In genomic region chr2:26122633-26123032, GRCh38 we compare ENCODE assay signal across 22 cellular contexts. TPM values are rescaled to one million over a fixed set of nuclear protein-coding genes. Genes with fewer than 3 reads are reported as not detected.
A peak's percentile ranks its signal among the peaks of the same experiment; 100 is the strongest.
DNase-seq lines count a peak whose midpoint lies in the region; ATAC-seq and TF ChIP-seq lines count a peak whose summit lies in the region.
"Had no signal": no experiment of that assay in that cellular context is flagged by ENCODE, and none has a peak within 500 bp of the region (broad histone marks: within the 10 kb centered on the region; RNA-seq: fewer than 3 reads in every experiment).

No MANE protein-coding gene starts in this region.

- peaks cover 25% of the 10 kb centered on the region for H3K4me1 Mint-ChIP-seq in activated T-cell treated with anti-CD3 and anti-CD28 coated beads, Interleukin-2, amount 50 U/mL, for 24 hours (ENCODE audit: low read depth)
- peaks cover 11% of the 10 kb centered on the region for H3K4me1 Mint-ChIP-seq in activated T-cell treated with anti-CD3 and anti-CD28 coated beads, Interleukin-2, amount 50 U/mL, for 4 hours (ENCODE audit: low read depth)
- H3K4me1 Mint-ChIP-seq in brain (peaks cover 13% of the 10 kb centered on the region), immature natural killer cell (peaks cover 45 to 76% of the 10 kb centered on the region in 2 donors)
- H3K4me1 Mint-ChIP-seq: activated CD4-positive, alpha-beta T cell treated with anti-CD3 and anti-CD28 coated beads for 36 hours had no signal

- H3K4me3 Mint-ChIP-seq in activated T-cell treated with anti-CD3 and anti-CD28 coated beads, Interleukin-2, amount 50 U/mL, for 24 hours: no peak overlapping the region
- no peak overlapping the region for H3K4me3 Mint-ChIP-seq in activated T-cell treated with anti-CD3 and anti-CD28 coated beads, Interleukin-2, amount 50 U/mL, for 4 hours
- H3K4me3 Mint-ChIP-seq in brain: no peak overlapping the region
- peak overlapping the region; percentile 37 to 71 (median 59) for H3K4me3 Mint-ChIP-seq in immature natural killer cell
- H3K4me3 Mint-ChIP-seq: activated CD4-positive, alpha-beta T cell treated with anti-CD3 and anti-CD28 coated beads for 36 hours; activated CD8-positive, alpha-beta memory T cell treated with anti-CD3 and anti-CD28 coated beads, Interleukin-2, amount 10 ng/mL, durations not matched to agents 7 days and 5 days; dendritic cell treated with granulocyte-macrophage colony-stimulating factor and Interleukin-4, amounts not matched to agents 40 ng/mL and 50 ng/mL, for 4 days; naive thymus-derived CD4-positive, alpha-beta T cell had no signal

- intact Hi-C loops in ascending aorta (cut with DNase I): no loop called here

- H3K4me1 ChIP-seq in skeletal muscle tissue (ENCODE audit: control insufficient read depth in 3 of 3, insufficient read depth in 3 of 3, low read length in 3 of 3) (peaks cover 43 to 52% (median 51%) of the 10 kb centered on the region in 3 donors), ascending aorta (peaks cover 0 to 5% of the 10 kb centered on the region in 2 donors)

- no peaks in the 10 kb centered on the region for H3K27me3 Mint-ChIP-seq in activated T-cell treated with anti-CD3 and anti-CD28 coated beads, Interleukin-2, amount 50 U/mL, for 24 hours
- no peaks in the 10 kb centered on the region for H3K27me3 Mint-ChIP-seq in activated T-cell treated with anti-CD3 and anti-CD28 coated beads, Interleukin-2, amount 50 U/mL, for 4 hours (ENCODE audit: low read depth)
- H3K27me3 Mint-ChIP-seq in brain (no peaks in the 10 kb centered on the region), immature natural killer cell (ENCODE audit: low read depth in 3 of 3) (peaks cover 0 to 2% (median 1%) of the 10 kb centered on the region in 3 donors)
- H3K27me3 Mint-ChIP-seq: activated CD4-positive, alpha-beta T cell treated with anti-CD3 and anti-CD28 coated beads for 36 hours; activated CD8-positive, alpha-beta memory T cell treated with anti-CD3 and anti-CD28 coated beads, Interleukin-2, amount 10 ng/mL, durations not matched to agents 7 days and 5 days; dendritic cell treated with granulocyte-macrophage colony-stimulating factor and Interleukin-4, amounts not matched to agents 40 ng/mL and 50 ng/mL, for 4 days; naive thymus-derived CD4-positive, alpha-beta T cell had no signal

- no peak for TF ChIP-seq CTCF in brain (conservative IDR thresholded peaks at IDR 0.05)
- TF ChIP-seq CTCF in ascending aorta (IDR thresholded peaks at IDR 0.05): no peak

- DNase-seq in activated T-cell treated with anti-CD3 and anti-CD28 coated beads, Interleukin-2, amount 50 U/mL, for 24 hours: no peak
- no peak for DNase-seq in activated T-cell treated with anti-CD3 and anti-CD28 coated beads, Interleukin-2, amount 50 U/mL, for 4 hours
- DNase-seq in immature natural killer cell (no peak), NCI-H524 (lab: John Stamatoyannopoulos, UW) (no peak), ascending aorta (ENCODE audit: low spot score in 2 of 2) (no peak)
- DNase-seq: 8988T; activated CD4-positive, alpha-beta T cell treated with anti-CD3 and anti-CD28 coated beads for 36 hours; activated CD8-positive, alpha-beta memory T cell treated with anti-CD3 and anti-CD28 coated beads, Interleukin-2, amount 10 ng/mL, durations not matched to agents 7 days and 5 days; activated effector memory CD4-positive, alpha-beta T cell treated with Interleukin-2 at 50 U/mL for 16 hours; adrenal gland; Calu3; mesenchymal stem cell; naive thymus-derived CD4-positive, alpha-beta T cell; NCI-H1417 treated with DMSO at 0.1 percent for 48 hours; NCI-H524 treated with DMSO at 0.1 percent for 48 hours; stimulated activated CD4-positive, alpha-beta T cell treated with anti-CD3 and anti-CD28 coated beads, Interleukin-4, amount 100 ng/mL, for 4 hours had no signal

- peak overlapping the region; percentile 67 for H3K27ac Mint-ChIP-seq in activated T-cell treated with anti-CD3 and anti-CD28 coated beads, Interleukin-2, amount 50 U/mL, for 24 hours
- H3K27ac Mint-ChIP-seq in brain: peak overlapping the region in 4 of 5 experiments; percentile 63 to 86 (median 77)
- peak overlapping the region; percentile 36 to 87 (median 72) for H3K27ac Mint-ChIP-seq in immature natural killer cell
- H3K27ac Mint-ChIP-seq: activated CD4-positive, alpha-beta T cell treated with anti-CD3 and anti-CD28 coated beads for 36 hours; dendritic cell treated with granulocyte-macrophage colony-stimulating factor and Interleukin-4, amounts not matched to agents 40 ng/mL and 50 ng/mL, for 4 days had no signal

- H3K9me3 ChIP-seq in skeletal muscle tissue (ENCODE audit: control insufficient read depth in 3 of 3, low read length in 3 of 3) (no peaks in the 10 kb centered on the region), ascending aorta (no peaks in the 10 kb centered on the region)
- H3K9me3 ChIP-seq: adrenal gland had no signal

- no peak for ATAC-seq in activated T-cell treated with anti-CD3 and anti-CD28 coated beads, Interleukin-2, amount 50 U/mL, for 4 hours
- ATAC-seq in HG03135 (IDR thresholded peaks at IDR 0.05; ENCODE audit: unreplicated experiment): no peak
- ATAC-seq: activated CD4-positive, alpha-beta T cell treated with anti-CD3 and anti-CD28 coated beads for 36 hours; activated CD8-positive, alpha-beta memory T cell treated with anti-CD3 and anti-CD28 coated beads, Interleukin-2, amount 10 ng/mL, durations not matched to agents 7 days and 5 days; naive thymus-derived CD4-positive, alpha-beta T cell had no signal

- H3K4me3 ChIP-seq in skeletal muscle tissue (ENCODE audit: low read length in 3 of 3) (peak overlapping the region; percentile 20 to 48 (median 41)), ascending aorta (no peak overlapping the region)
- H3K4me3 ChIP-seq: adrenal gland had no signal

- no peaks in the 10 kb centered on the region for H3K9me3 Mint-ChIP-seq in activated T-cell treated with anti-CD3 and anti-CD28 coated beads, Interleukin-2, amount 50 U/mL, for 24 hours
- no peaks in the 10 kb centered on the region for H3K9me3 Mint-ChIP-seq in activated T-cell treated with anti-CD3 and anti-CD28 coated beads, Interleukin-2, amount 50 U/mL, for 4 hours
- H3K9me3 Mint-ChIP-seq in brain (peaks cover 0 to 2% (median 0%) of the 10 kb centered on the region in 5 experiments), immature natural killer cell (no peaks in the 10 kb centered on the region)
- H3K9me3 Mint-ChIP-seq: dendritic cell treated with granulocyte-macrophage colony-stimulating factor and Interleukin-4, amounts not matched to agents 40 ng/mL and 50 ng/mL, for 4 days; naive thymus-derived CD4-positive, alpha-beta T cell had no signal

- H3K27ac ChIP-seq in skeletal muscle tissue (ENCODE audit: low read depth, low read length): peak overlapping the region; percentile 73
- no peak overlapping the region for H3K27ac ChIP-seq in ascending aorta
- H3K27ac ChIP-seq: adrenal gland, epithelial cell of prostate, RWPE1 had no signal

- H3K27me3 ChIP-seq in skeletal muscle tissue (ENCODE audit: control insufficient read depth in 3 of 3, insufficient read depth in 3 of 3, low read length in 3 of 3) (no peaks in the 10 kb centered on the region), ascending aorta (no peaks in the 10 kb centered on the region)
- H3K27me3 ChIP-seq: adrenal gland had no signal

- peaks cover 42% of the 10 kb centered on the region for H3K36me3 Mint-ChIP-seq in activated T-cell treated with anti-CD3 and anti-CD28 coated beads, Interleukin-2, amount 50 U/mL, for 24 hours (ENCODE audit: low read depth)
- H3K36me3 Mint-ChIP-seq in activated T-cell treated with anti-CD3 and anti-CD28 coated beads, Interleukin-2, amount 50 U/mL, for 4 hours (ENCODE audit: insufficient read depth): peaks cover 6% of the 10 kb centered on the region
- H3K36me3 Mint-ChIP-seq in brain (peaks cover 50% of the 10 kb centered on the region), immature natural killer cell (no peaks in the 10 kb centered on the region)

- peak overlapping the region in 1 of 3 donors; percentile 33 for H3K9ac ChIP-seq in skeletal muscle tissue (ENCODE audit: low read depth in 1 of 3, low read length in 3 of 3)

- no peaks in the 10 kb centered on the region for H3K36me3 ChIP-seq in skeletal muscle tissue (ENCODE audit: control insufficient read depth in 3 of 3, insufficient read depth in 3 of 3, low read length in 3 of 3)
- peaks cover 0 to under 1% of the 10 kb centered on the region in 2 donors for H3K36me3 ChIP-seq in ascending aorta

RNA-seq across cellular contexts. Expression of gene GAREM2, which starts 50.3 kb away (rescaled TPM):
- total RNA-seq in activated T-cell treated with anti-CD3 and anti-CD28 coated beads, Interleukin-2, amount 50 U/mL, for 4 hours: 1 to 10 TPM; 2.4 to 4.1 (median 3.2) TPM
- 14.9 TPM for polyA plus RNA-seq in brain (ENCODE audit: insufficient read depth, low read depth, low replicate concordance)
- 1 to 10 TPM in 2 of 3 donors, under 1 TPM in 1; 0.50 to 3.5 (median 1.4) TPM for polyA plus RNA-seq in immature natural killer cell
- 1.0 TPM for total RNA-seq in skeletal muscle tissue
- 2.1 TPM for total RNA-seq in ascending aorta

Comparison
In these comparisons a context has a peak if more than half of its experiments do, and no peak if none do; other contexts are left out.
1. H3K4me3 Mint-ChIP-seq: peak in immature natural killer cell (5 of 5); none in activated T-cell treated with anti-CD3 and anti-CD28 coated beads, Interleukin-2, amount 50 U/mL, for 24 hours (single experiment), activated T-cell treated with anti-CD3 and anti-CD28 coated beads, Interleukin-2, amount 50 U/mL, for 4 hours (single experiment) and brain (0 of 5).
2. H3K4me3 ChIP-seq: peak in skeletal muscle tissue (3 of 3); none in ascending aorta (0 of 2).
3. Peak in every context shown above with its lines, with median percentiles within 50 percentile points of each other: H3K27ac Mint-ChIP-seq.